8 cellular contexts compared by ENCODE assay signal in the genomic region with DNA sequence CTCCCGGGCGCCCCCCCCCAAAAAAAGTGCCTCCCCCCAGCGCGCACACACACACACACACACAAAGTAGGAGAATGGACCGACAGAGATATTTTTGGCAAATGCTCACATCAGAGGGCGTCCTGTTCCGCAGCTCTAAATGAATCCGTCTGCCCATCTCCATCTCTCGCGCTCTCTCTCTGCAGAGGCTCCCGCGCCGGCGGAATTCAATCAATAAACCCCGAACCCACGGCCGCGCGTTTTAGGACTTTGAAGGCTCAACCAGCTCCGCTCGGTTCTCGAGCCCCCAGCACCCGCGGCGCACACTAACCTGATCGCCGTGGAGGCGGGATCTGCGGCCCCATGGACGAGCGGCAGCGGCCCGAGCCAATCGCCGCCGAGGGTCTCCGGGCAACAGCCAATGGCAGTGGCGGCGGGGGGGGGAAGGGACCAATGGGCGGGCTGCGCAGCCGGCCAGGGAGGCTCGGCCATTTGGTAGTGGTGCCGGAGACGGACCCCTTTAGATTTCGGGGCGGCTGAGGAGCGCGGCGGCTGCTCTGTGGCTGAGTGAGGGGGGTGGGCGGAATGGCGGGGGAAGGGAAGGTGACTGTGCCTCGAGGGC. TPM values are rescaled to one million over a fixed set of nuclear protein-coding genes. Genes with fewer than 3 reads are reported as not detected.
A peak's percentile ranks its signal among the peaks of the same experiment; 100 is the strongest.
DNase-seq lines count a peak whose midpoint lies in the region; ATAC-seq, FAIRE-seq and TF ChIP-seq lines count a peak whose summit lies in the region.

Gene ANP32A (minus strand): TSS at position 307 of the 601 bp plus-strand sequence. CDS start 144 bp downstream, at position 163.

- no peak for TF ChIP-seq RAD21 in A549 (conservative IDR thresholded peaks at IDR 0.05 in 1 of 2, IDR thresholded peaks at IDR 0.05 in 1 of 2)

- CTCF ChIA-PET in A549 (lab: Yijun Ruan, JAX): interaction anchor here (0.6 kb wide), 1 partner anchor 18 kb away, joined by 3 read pairs; no protein-coding TSS in a partner anchor
- CTCF ChIA-PET in WTC11 (lab: Charles Lee): interaction anchor here (1.2 to 3.3 kb wide), 4 partner anchors 26 to 211 kb away, joined by 3 to 19 read pairs (median 8); no protein-coding TSS in a partner anchor

- H3K4me1 ChIP-seq in A549 (peaks cover 21% of the 10 kb centered on the region), spleen (peaks cover 14 to 35% (median 28%) of the 10 kb centered on the region in 6 donors)

- ATAC-seq in A549 (peak; percentile 72 to 82), GM18867 (IDR thresholded peaks at IDR 0.05; ENCODE audit: unreplicated experiment) (peak; percentile 59), HG03108 (IDR thresholded peaks at IDR 0.05; ENCODE audit: unreplicated experiment) (peak; percentile 65), WTC11 (peak; percentile 77)

- H3K9me3 ChIP-seq in A549: no peaks in the 10 kb centered on the region
- no peaks in the 10 kb centered on the region for H3K9me3 ChIP-seq in spleen

- peak within 1 kb of the TSS; percentile 98 to 99 for H3K27ac ChIP-seq in A549
- H3K27ac ChIP-seq in spleen: peak within 1 kb of the TSS; percentile 95 to 100 (median 99)

- H3K27ac Mint-ChIP-seq in WTC11 (peak within 1 kb of the TSS; percentile 98), immature natural killer cell (peak within 1 kb of the TSS; percentile 87 to 98 (median 94))

- DNase-seq in A549 (ENCODE audit: low read depth in 1 of 2, low spot score in 1 of 2): peak; percentile 97 to 100
- peak; percentile 98 for DNase-seq in NCI-H226
- peak; percentile 97 for DNase-seq in WTC11 (ENCODE audit: low spot score)
- DNase-seq in bronchial epithelial cell (ENCODE audit: low read depth): peak; percentile 67
- DNase-seq in immature natural killer cell: peak; percentile 96 to 98 (median 98)
- peak; percentile 96 for DNase-seq in spleen

- peaks cover 42% of the 10 kb centered on the region for H3K27me3 Mint-ChIP-seq in WTC11 (ENCODE audit: low read depth)
- peaks cover 18 to 30% (median 22%) of the 10 kb centered on the region in 3 donors for H3K27me3 Mint-ChIP-seq in immature natural killer cell (ENCODE audit: low read depth in 3 of 3)

- H3K27me3 ChIP-seq in bronchial epithelial cell (ENCODE audit: control insufficient read depth, insufficient read depth, low read length) (no peaks in the 10 kb centered on the region), spleen (replicated peaks in 1 of 7) (no peaks in the 10 kb centered on the region)

- peak within 1 kb of the TSS; percentile 99 for H3K4me3 Mint-ChIP-seq in WTC11
- peak within 1 kb of the TSS; percentile 94 to 100 (median 96) for H3K4me3 Mint-ChIP-seq in immature natural killer cell

- POLR2A ChIA-PET in A549 (lab: Yijun Ruan, JAX): interaction anchor here (0.6 kb wide), 1 partner anchor 42 kb away, joined by 6 read pairs; no protein-coding TSS in a partner anchor
- POLR2A ChIA-PET in WTC11 (lab: Charles Lee): interaction anchor here (4.6 kb wide), 1 partner anchor 26 kb away, joined by 41 read pairs; no protein-coding TSS in a partner anchor

- TF ChIP-seq POLR2A in A549 (IDR thresholded peaks at IDR 0.05; ENCODE audit: low read length): peak; percentile 36; the same call in 1 of the 2 replicates
- TF ChIP-seq POLR2A in spleen (IDR thresholded peaks at IDR 0.05): peak in 1 of 3 donors; percentile 72

- 7% methylated on average over 19 of the region's 53 CpGs for WGBS in A549 (ENCODE audit: missing lambda C conversion rate)
- 0 to 2% (median 1%) methylated on average over 14 to 53 of the region's 53 CpGs for WGBS in spleen, 5 donors

- H3K4me3 ChIP-seq in A549: peak within 1 kb of the TSS; percentile 74
- peak within 1 kb of the TSS; percentile 94 for H3K4me3 ChIP-seq in bronchial epithelial cell (ENCODE audit: low read depth, low read length)
- H3K4me3 ChIP-seq in spleen: peak within 1 kb of the TSS; percentile 69 to 99 (median 94)

- intact Hi-C loops in spleen (cut with DNase I; ENCODE audit: low total_unique reads): no loop called here

- no peak for FAIRE-seq in A549 (lab: Jason Lieb, UNC)
- no peak for FAIRE-seq in bronchial epithelial cell (lab: Jason Lieb, UNC)

- H3K9me3 Mint-ChIP-seq in WTC11: no peaks in the 10 kb centered on the region
- peaks cover 0 to 2% (median 0%) of the 10 kb centered on the region in 6 donors for H3K9me3 Mint-ChIP-seq in immature natural killer cell

- H3K4me1 Mint-ChIP-seq in WTC11 (peaks cover 38% of the 10 kb centered on the region), immature natural killer cell (peaks cover 25 to 38% of the 10 kb centered on the region in 2 donors)

- no peak; a peak in 1 of 5 replicates for TF ChIP-seq EP300 in A549 (IDR thresholded peaks at IDR 0.05)

- H3K36me3 Mint-ChIP-seq in WTC11: peaks cover 6% of the 10 kb centered on the region
- no peaks in the 10 kb centered on the region for H3K36me3 Mint-ChIP-seq in immature natural killer cell

- no peaks in the 10 kb centered on the region for H3K36me3 ChIP-seq in bronchial epithelial cell (ENCODE audit: control insufficient read depth, insufficient read depth, low read length)
- no peaks in the 10 kb centered on the region for H3K36me3 ChIP-seq in spleen

- H3K4me2 ChIP-seq in A549: peak within 1 kb of the TSS; percentile 88

- TF ChIP-seq CTCF in A549 (IDR thresholded peaks at IDR 0.05): no peak
- TF ChIP-seq CTCF in WTC11 (IDR thresholded peaks at IDR 0.05): no peak
- TF ChIP-seq CTCF in bronchial epithelial cell (IDR thresholded peaks at IDR 0.05; ENCODE audit: insufficient read depth, low read length, severe bottlenecking): no peak
- peak in 1 of 11 experiments; percentile 18 for TF ChIP-seq CTCF in spleen (IDR thresholded peaks at IDR 0.05 in 8 of 11, conservative IDR thresholded peaks at IDR 0.05 in 3 of 11)

TF ChIP-seq in A549, 52 proteins besides CTCF, POLR2A, EP300 and RAD21 (continues in another document):
- no peak for TF ChIP-seq POLR2AphosphoS2 (conservative IDR thresholded peaks at IDR 0.05; ENCODE audit: low read length)
- TF ChIP-seq, protein P1, sequence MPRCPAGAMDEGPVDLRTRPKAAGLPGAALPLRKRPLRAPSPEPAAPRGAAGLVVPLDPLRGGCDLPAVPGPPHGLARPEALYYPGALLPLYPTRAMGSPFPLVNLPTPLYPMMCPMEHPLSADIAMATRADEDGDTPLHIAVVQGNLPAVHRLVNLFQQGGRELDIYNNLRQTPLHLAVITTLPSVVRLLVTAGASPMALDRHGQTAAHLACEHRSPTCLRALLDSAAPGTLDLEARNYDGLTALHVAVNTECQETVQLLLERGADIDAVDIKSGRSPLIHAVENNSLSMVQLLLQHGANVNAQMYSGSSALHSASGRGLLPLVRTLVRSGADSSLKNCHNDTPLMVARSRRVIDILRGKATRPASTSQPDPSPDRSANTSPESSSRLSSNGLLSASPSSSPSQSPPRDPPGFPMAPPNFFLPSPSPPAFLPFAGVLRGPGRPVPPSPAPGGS (IDR thresholded peaks at IDR 0.05): peak; percentile 1; the same call in 1 of the 3 replicates
- TF ChIP-seq CHD2 (IDR thresholded peaks at IDR 0.05; ENCODE audit: low read length, partially characterized antibody): peak; percentile 54

TF ChIP-seq in WTC11, 78 proteins besides CTCF, POLR2A, EP300 and RAD21 (continues in another document):
- peak; percentile 77; the same call in 1 of the 2 replicates for TF ChIP-seq HMGXB4 (CRISPR knock-in tag; IDR thresholded peaks at IDR 0.05)
- TF ChIP-seq CREB1 (CRISPR knock-in tag; IDR thresholded peaks at IDR 0.05): no peak
- TF ChIP-seq, protein P2, sequence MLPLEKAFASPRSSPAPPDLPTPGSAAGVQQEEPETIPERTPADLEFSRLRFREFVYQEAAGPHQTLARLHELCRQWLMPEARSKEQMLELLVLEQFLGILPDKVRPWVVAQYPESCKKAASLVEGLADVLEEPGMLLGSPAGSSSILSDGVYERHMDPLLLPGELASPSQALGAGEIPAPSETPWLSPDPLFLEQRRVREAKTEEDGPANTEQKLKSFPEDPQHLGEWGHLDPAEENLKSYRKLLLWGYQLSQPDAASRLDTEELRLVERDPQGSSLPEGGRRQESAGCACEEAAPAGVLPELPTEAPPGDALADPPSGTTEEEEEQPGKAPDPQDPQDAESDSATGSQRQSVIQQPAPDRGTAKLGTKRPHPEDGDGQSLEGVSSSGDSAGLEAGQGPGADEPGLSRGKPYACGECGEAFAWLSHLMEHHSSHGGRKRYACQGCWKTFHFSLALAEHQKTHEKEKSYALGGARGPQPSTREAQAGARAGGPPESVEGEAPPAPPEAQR (CRISPR knock-in tag; IDR thresholded peaks at IDR 0.05): no peak
- TF ChIP-seq TP53 (CRISPR knock-in tag; IDR thresholded peaks at IDR 0.05): no peak
- no peak for TF ChIP-seq GTF2I (CRISPR knock-in tag; conservative IDR thresholded peaks at IDR 0.05)
- TF ChIP-seq, protein P3, sequence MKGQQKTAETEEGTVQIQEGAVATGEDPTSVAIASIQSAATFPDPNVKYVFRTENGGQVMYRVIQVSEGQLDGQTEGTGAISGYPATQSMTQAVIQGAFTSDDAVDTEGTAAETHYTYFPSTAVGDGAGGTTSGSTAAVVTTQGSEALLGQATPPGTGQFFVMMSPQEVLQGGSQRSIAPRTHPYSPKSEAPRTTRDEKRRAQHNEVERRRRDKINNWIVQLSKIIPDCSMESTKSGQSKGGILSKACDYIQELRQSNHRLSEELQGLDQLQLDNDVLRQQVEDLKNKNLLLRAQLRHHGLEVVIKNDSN (CRISPR knock-in tag; IDR thresholded peaks at IDR 0.05): 0 out of 2 replicates have a peak, but pooled peaks have one; percentile 5

RNA-seq across cellular contexts. Expression of gene ANP32A, which starts in this region (rescaled TPM):
- 200 and 208 TPM in 2 replicates for polyA plus RNA-seq in A549 (2011; rRNA removed)
- 97.6 and 99.3 TPM in 2 replicates for polyA plus RNA-seq in A549 (2012; cell fraction: cytosol; rRNA removed)
- polyA plus RNA-seq in A549 (2012; cell fraction: nucleus; rRNA removed): 31.7 and 43.1 TPM in 2 replicates
- polyA plus RNA-seq in A549 (2017; fragmentation: RNase III; extraction: RNeasy Plus Mini Kit Qiagen cat#74134 plus additional on column Dnase treatment): 354 to 362 TPM (median 360 TPM) in 3 replicates
- 58.5 and 59.3 TPM in 2 replicates for polyA minus RNA-seq in A549 (2011; rRNA and poly(A)+ RNA removed)
- total RNA-seq in WTC11 (2021): 232 to 253 TPM (median 242 TPM) in 3 replicates
- total RNA-seq in bronchial epithelial cell: 42.6 and 44.2 TPM in 2 replicates
- polyA plus RNA-seq in immature natural killer cell: 100 to 1,000 TPM in 1 of 3 donors, 10 to 100 TPM in 2; 76.3 to 147 (median 85.2) TPM
- 100 to 1,000 TPM in 4 of 7 donors, 10 to 100 TPM in 3; 68.4 to 163 (median 129) TPM for total RNA-seq in spleen
- polyA plus RNA-seq in spleen: 100 to 1,000 TPM in 1 of 3 donors, 10 to 100 TPM in 2; 58.6 to 110 (median 91.1) TPM

Comparison
In these comparisons a context has a peak if more than half of its experiments do, and no peak if none do; other contexts are left out.
1. Peak in every context shown above with its lines: DNase-seq, ATAC-seq, H3K4me3 ChIP-seq and H3K27ac ChIP-seq.